20 cellular contexts compared by ENCODE assay signal in the genomic region with DNA sequence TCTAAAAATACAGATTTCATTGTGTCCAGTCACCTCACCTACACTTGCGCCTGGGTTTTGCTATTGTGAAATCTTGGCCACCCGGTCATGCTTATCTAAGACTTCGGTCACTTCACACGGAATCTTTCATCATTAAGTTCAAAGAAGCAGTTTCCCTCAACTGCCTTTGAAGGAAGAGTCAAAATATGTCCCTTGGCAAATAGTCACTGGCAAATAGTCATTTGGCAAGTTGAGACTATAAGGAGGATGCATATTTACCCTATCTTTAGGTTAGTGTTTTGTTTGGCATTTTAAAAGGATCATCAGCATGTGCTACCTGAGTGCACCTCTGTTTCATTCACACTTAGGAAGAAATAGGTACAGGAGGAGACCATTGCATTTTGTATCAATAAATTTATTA.
"Had no signal": no experiment of that assay in that cellular context is flagged by ENCODE, and none has a peak within 500 bp of the region (broad histone marks: within the 10 kb centered on the region; RNA-seq: fewer than 3 reads in every experiment).

No MANE protein-coding gene starts in this region.

- H3K4me1 ChIP-seq: left ventricle myocardium inferior had no signal

- FAIRE-seq: frontal cortex, TTC549 had no signal

- H3K27ac ChIP-seq: heart left ventricle, left ventricle myocardium inferior, upper lobe of left lung had no signal

- H3K27me3 ChIP-seq: heart left ventricle, upper lobe of left lung had no signal

- DNase-seq: activated CD4-positive, alpha-beta T cell treated with anti-CD3 and anti-CD28 coated beads, Interleukin-2, amount 10 ng/mL, durations not matched to agents 7 days and 5 days; activated CD4-positive, CD25-positive, alpha-beta regulatory T cell; activated CD8-positive, alpha-beta memory T cell treated with anti-CD3 and anti-CD28 coated beads for 24 hours; activated naive CD4-positive, alpha-beta T cell treated with anti-CD3 and anti-CD28 coated beads for 36 hours; cerebellar nuclear complex; dermis blood vessel endothelial cell; heart left ventricle; islet precursor cell; left ventricle myocardium inferior; nucleus accumbens; stimulated activated CD4-positive, alpha-beta T cell treated with anti-CD3 and anti-CD28 coated beads, Interleukin-12 subunit alpha, Interleukin-12 subunit beta, amount 100 ng/mL, for 4 hours; stimulated activated naive CD4-positive, alpha-beta T cell treated with Interleukin-2 at 50 U/mL for 16 hours; T-helper 2 cell; upper lobe of left lung had no signal

- H3K4me3 ChIP-seq: heart left ventricle, left ventricle myocardium inferior, upper lobe of left lung had no signal

- ATAC-seq: activated T-helper 17 cell treated with anti-CD3 and anti-CD28 coated beads, Interleukin-2, amount 50 U/mL, for 72 hours; heart left ventricle had no signal

- H3K4me1 Mint-ChIP-seq: activated CD4-positive, alpha-beta T cell treated with anti-CD3 and anti-CD28 coated beads, Interleukin-2, amount 10 ng/mL, durations not matched to agents 7 days and 5 days; activated T-helper 17 cell treated with anti-CD3 and anti-CD28 coated beads, Interleukin-2, amount 50 U/mL, for 72 hours; brain; memory B cell had no signal

- H3K9me3 ChIP-seq: heart left ventricle, left ventricle myocardium inferior, upper lobe of left lung had no signal

- H3K9me3 Mint-ChIP-seq: activated CD4-positive, alpha-beta T cell treated with anti-CD3 and anti-CD28 coated beads, Interleukin-2, amount 10 ng/mL, durations not matched to agents 7 days and 5 days; activated naive CD4-positive, alpha-beta T cell treated with anti-CD3 and anti-CD28 coated beads for 36 hours; activated T-helper 17 cell treated with anti-CD3 and anti-CD28 coated beads, Interleukin-2, amount 50 U/mL, for 72 hours; brain; memory B cell; natural killer cell treated with Interleukin-12 subunit alpha and Interleukin-12 subunit beta and Interleukin-15 and Interleukin-18, amount 100 ng/mL, for 72 hours had no signal

- H3K27me3 Mint-ChIP-seq: activated CD4-positive, alpha-beta T cell treated with anti-CD3 and anti-CD28 coated beads, Interleukin-2, amount 10 ng/mL, durations not matched to agents 7 days and 5 days; activated T-helper 17 cell treated with anti-CD3 and anti-CD28 coated beads, Interleukin-2, amount 50 U/mL, for 72 hours; brain; memory B cell; natural killer cell treated with Interleukin-12 subunit alpha and Interleukin-12 subunit beta and Interleukin-15 and Interleukin-18, amount 100 ng/mL, for 72 hours had no signal

- H3K36me3 Mint-ChIP-seq: memory B cell; natural killer cell treated with Interleukin-12 subunit alpha and Interleukin-12 subunit beta and Interleukin-15 and Interleukin-18, amount 100 ng/mL, for 72 hours had no signal

- H3K4me3 Mint-ChIP-seq: activated CD4-positive, alpha-beta T cell treated with anti-CD3 and anti-CD28 coated beads, Interleukin-2, amount 10 ng/mL, durations not matched to agents 7 days and 5 days; activated naive CD4-positive, alpha-beta T cell treated with anti-CD3 and anti-CD28 coated beads for 36 hours; activated T-helper 17 cell treated with anti-CD3 and anti-CD28 coated beads, Interleukin-2, amount 50 U/mL, for 72 hours; brain; memory B cell; natural killer cell treated with Interleukin-12 subunit alpha and Interleukin-12 subunit beta and Interleukin-15 and Interleukin-18, amount 100 ng/mL, for 72 hours had no signal

- H3K27ac Mint-ChIP-seq: activated CD4-positive, alpha-beta T cell treated with anti-CD3 and anti-CD28 coated beads, Interleukin-2, amount 10 ng/mL, durations not matched to agents 7 days and 5 days; activated naive CD4-positive, alpha-beta T cell treated with anti-CD3 and anti-CD28 coated beads for 36 hours; activated T-helper 17 cell treated with anti-CD3 and anti-CD28 coated beads, Interleukin-2, amount 50 U/mL, for 72 hours; brain; memory B cell; natural killer cell treated with Interleukin-12 subunit alpha and Interleukin-12 subunit beta and Interleukin-15 and Interleukin-18, amount 100 ng/mL, for 72 hours had no signal
